ENCODE assay signal across 15 cellular contexts in genomic region chr17:75079023-75079373, GRCh38. TPM values are rescaled to one million over a fixed set of nuclear protein-coding genes. Genes with fewer than 3 reads are reported as not detected.
DNase-seq lines count a peak whose midpoint lies in the region; ATAC-seq, FAIRE-seq and TF ChIP-seq lines count a peak whose summit lies in the region.
"Had no signal": no experiment of that assay in that cellular context is flagged by ENCODE, and none has a peak within 500 bp of the region (broad histone marks: within the 10 kb centered on the region; RNA-seq: fewer than 3 reads in every experiment).

No MANE protein-coding gene starts in this region.

- DNase-seq in right cardiac atrium (peak in 2 of 3 donors; percentile 54 to 61), Right ventricle myocardium superior (no peak), K562 (ENCODE audit: extremely low read depth in 1 of 4, low spot score in 3 of 4) (no peak), foreskin fibroblast (no peak), NCI-H2227 treated with DMSO at 0.1 percent for 48 hours (lab: John Stamatoyannopoulos, UW) (no peak)
- DNase-seq in activated CD4-positive, alpha-beta memory T cell treated with anti-CD3 and anti-CD28 coated beads, Interleukin-2, amount 10 ng/mL, durations not matched to agents 7 days and 5 days = no peak
- DNase-seq: cortex of kidney, NCI-H1092 treated with DMSO at 0.1 percent for 48 hours, NCI-H69, substantia nigra, SW 1271 had no signal

- H3K4me2 ChIP-seq in K562 (ENCODE audit: insufficient read depth, low read length) = no peak overlapping the region

- no peak overlapping the region for H3K27ac Mint-ChIP-seq in activated CD4-positive, alpha-beta memory T cell treated with anti-CD3 and anti-CD28 coated beads, Interleukin-2, amount 10 ng/mL, durations not matched to agents 7 days and 5 days
- H3K27ac Mint-ChIP-seq: activated naive CD4-positive, alpha-beta T cell treated with anti-CD3 and anti-CD28 coated beads, Interleukin-2, amount 50 U/mL, for 72 hours had no signal

- TF ChIP-seq CTCF in K562 (IDR thresholded peaks at IDR 0.05 in 2 of 3, conservative IDR thresholded peaks at IDR 0.05 in 1 of 3; ENCODE audit: insufficient read depth in 2 of 3, low read depth in 1 of 3, low read length in 3 of 3) (0 out of 6 replicates have a peak, but pooled peaks of 1 of the 3 experiments have one; percentile 2), foreskin fibroblast (IDR thresholded peaks at IDR 0.05; ENCODE audit: low read depth, low read length) (no peak)

- H3K27ac ChIP-seq in right cardiac atrium (ENCODE audit: low read length) = peak overlapping the region; percentile 93
- H3K27ac ChIP-seq in K562 (ENCODE audit: extremely low read depth, low read depth, low read length) = no peak overlapping the region
- H3K27ac ChIP-seq in mesodermal cell (ENCODE audit: low read depth, low read length, severe bottlenecking) = peak overlapping the region; percentile 76

- H3K4me3 ChIP-seq in right cardiac atrium (ENCODE audit: low read length) = no peak overlapping the region
- no peak overlapping the region for H3K4me3 ChIP-seq in K562
- no peak overlapping the region for H3K4me3 ChIP-seq in mesodermal cell (ENCODE audit: extremely low read depth, insufficient read depth, low read length, poor library complexity, severe bottlenecking)
- no peak overlapping the region for H3K4me3 ChIP-seq in foreskin fibroblast (ENCODE audit: low read depth in 1 of 2, low read length in 2 of 2)
- H3K4me3 ChIP-seq: lung had no signal

- H3K4me1 Mint-ChIP-seq in activated CD4-positive, alpha-beta memory T cell treated with anti-CD3 and anti-CD28 coated beads, Interleukin-2, amount 10 ng/mL, durations not matched to agents 7 days and 5 days = peaks cover 33% of the 10 kb centered on the region

- no peaks in the 10 kb centered on the region for H3K27me3 Mint-ChIP-seq in activated CD4-positive, alpha-beta memory T cell treated with anti-CD3 and anti-CD28 coated beads, Interleukin-2, amount 10 ng/mL, durations not matched to agents 7 days and 5 days

- FAIRE-seq in K562 (lab: Jason Lieb, UNC) = no peak

- TF ChIP-seq EP300 in K562 (IDR thresholded peaks at IDR 0.05; ENCODE audit: low read length) = no peak

- no TSS peak for BruUV-seq in K562 (replicated peaks; lab: Mats Ljungman, UMichigan)

- CTCF ChIA-PET in K562 (lab: Yijun Ruan, JAX; ENCODE audit: low intra/inter-chr PET ratio) = no interaction called here
- CTCF ChIA-PET in activated CD4-positive, alpha-beta memory T cell treated with anti-CD3 and anti-CD28 coated beads, Interleukin-2, amount 10 ng/mL, durations not matched to agents 7 days and 5 days (lab: Charles Lee) = interaction anchor here (1.2 to 1.6 kb wide), 2 partner anchors 19 to 31 kb away, joined by 4 to 5 read pairs; no protein-coding TSS in a partner anchor

- H4K20me1 ChIP-seq in K562 (replicated peaks; ENCODE audit: control insufficient read depth, insufficient read depth, low read length) = no peaks in the 10 kb centered on the region

- H3K79me2 ChIP-seq in K562 (ENCODE audit: control insufficient read depth, insufficient read depth, low read length) = no peaks in the 10 kb centered on the region

- no peak for TF ChIP-seq RAD21 in K562 (CRISPR knock-in tag; conservative IDR thresholded peaks at IDR 0.05 in 1 of 2, IDR thresholded peaks at IDR 0.05 in 1 of 2)

- no peaks in the 10 kb centered on the region for H3K9me3 Mint-ChIP-seq in activated CD4-positive, alpha-beta memory T cell treated with anti-CD3 and anti-CD28 coated beads, Interleukin-2, amount 10 ng/mL, durations not matched to agents 7 days and 5 days
- H3K9me3 Mint-ChIP-seq: activated naive CD4-positive, alpha-beta T cell treated with anti-CD3 and anti-CD28 coated beads, Interleukin-2, amount 50 U/mL, for 72 hours had no signal

- H3K27me3 ChIP-seq in right cardiac atrium (ENCODE audit: control insufficient read depth, insufficient read depth) = no peaks in the 10 kb centered on the region
- no peaks in the 10 kb centered on the region for H3K27me3 ChIP-seq in K562 (ENCODE audit: control insufficient read depth in 2 of 2, insufficient read depth in 2 of 2, low read length in 2 of 2)

- intact Hi-C loops in right cardiac atrium (cut with DNase I) = no loop called here
- intact Hi-C loops in Right ventricle myocardium superior (cut with DNase I) = no loop called here
- intact Hi-C loops in K562 (cut with micrococcal nuclease) = no loop called here

- H3K36me3 ChIP-seq in K562 (ENCODE audit: control insufficient read depth, insufficient read depth, low read length) (no peaks in the 10 kb centered on the region), mesodermal cell (ENCODE audit: control insufficient read depth, insufficient read depth, low read length) (no peaks in the 10 kb centered on the region)

- TF ChIP-seq POLR2A in K562 (conservative IDR thresholded peaks at IDR 0.05) = no peak

- H3K9ac ChIP-seq in K562 (ENCODE audit: insufficient read depth in 1 of 2, low read depth in 2 of 2, low read length in 2 of 2) = peak overlapping the region in 1 of 2 experiments; percentile 36; a peak in 1 of 4 replicates

- POLR2A ChIA-PET in K562 (lab: Yijun Ruan, JAX) = interaction anchor here (0.5 to 1.9 kb wide), 6 partner anchors 9 to 75 kb away, joined by 3 to 7 read pairs (median 4); partner anchors contain the start of genes JPT1 and SLC16A5
- POLR2A ChIA-PET in activated CD4-positive, alpha-beta memory T cell treated with anti-CD3 and anti-CD28 coated beads, Interleukin-2, amount 10 ng/mL, durations not matched to agents 7 days and 5 days (lab: Charles Lee) = interaction anchor here (1.2 to 2.9 kb wide), 3 partner anchors 9 to 183 kb away, joined by 3 to 16 read pairs (median 3); partner anchors contain the start of genes ATP5PD, KCTD2 and SLC16A5

- in situ Hi-C loops in K562 (cut with MboI) = no loop called here

- ATAC-seq in right cardiac atrium (no peak), Right ventricle myocardium superior (ENCODE audit: poor library complexity) (no peak), K562 (no peak), HG02973 (IDR thresholded peaks at IDR 0.05; ENCODE audit: unreplicated experiment) (no peak)

- H3K36me3 Mint-ChIP-seq in activated CD4-positive, alpha-beta memory T cell treated with anti-CD3 and anti-CD28 coated beads, Interleukin-2, amount 10 ng/mL, durations not matched to agents 7 days and 5 days (ENCODE audit: low read depth) = no peaks in the 10 kb centered on the region
- H3K36me3 Mint-ChIP-seq: activated naive CD4-positive, alpha-beta T cell treated with anti-CD3 and anti-CD28 coated beads, Interleukin-2, amount 50 U/mL, for 72 hours had no signal

- H3K4me3 Mint-ChIP-seq in activated CD4-positive, alpha-beta memory T cell treated with anti-CD3 and anti-CD28 coated beads, Interleukin-2, amount 10 ng/mL, durations not matched to agents 7 days and 5 days = no peak overlapping the region

- no peaks in the 10 kb centered on the region for H3K9me1 ChIP-seq in K562 (ENCODE audit: control insufficient read depth, insufficient read depth, low read length)

- 57% methylated on average over 8 of the region's 8 CpGs for WGBS in right cardiac atrium
- WGBS in K562 (ENCODE audit: insufficient coverage, low coverage, missing lambda C conversion rate) = 70% methylated on average over 8 of the region's 8 CpGs
- WGBS in mesodermal cell (ENCODE audit: insufficient coverage in 2 of 2), 2 experiments = 85 to 86% methylated on average over 7 of the region's 8 CpGs

- peak overlapping the region; percentile 3; the same call in 1 of the 2 replicates for H2AFZ ChIP-seq in K562 (ENCODE audit: low read depth, low read length)

- no peaks in the 10 kb centered on the region for H3K9me3 ChIP-seq in right cardiac atrium (ENCODE audit: control insufficient read depth, low read length)
- H3K9me3 ChIP-seq in K562 (replicated peaks; ENCODE audit: control insufficient read depth, insufficient read depth, low read depth, low read length) = no peaks in the 10 kb centered on the region
- no peaks in the 10 kb centered on the region for H3K9me3 ChIP-seq in mesodermal cell (ENCODE audit: control insufficient read depth, low read length)

- H3K4me1 ChIP-seq in right cardiac atrium (ENCODE audit: control insufficient read depth, insufficient read depth, low read length) = peaks cover 5% of the 10 kb centered on the region
- peaks cover 19 to 35% of the 10 kb centered on the region in 2 experiments for H3K4me1 ChIP-seq in K562 (replicated peaks in 1 of 2; ENCODE audit: control insufficient read depth in 2 of 2, insufficient read depth in 2 of 2, low read length in 2 of 2)
- peaks cover 24% of the 10 kb centered on the region for H3K4me1 ChIP-seq in mesodermal cell (ENCODE audit: control insufficient read depth, insufficient read depth, low read length, poor library complexity, severe bottlenecking)

RNA-seq across cellular contexts. Expression of gene SLC16A5, which starts 8.8 kb away (rescaled TPM):
- total RNA-seq in right cardiac atrium = 10 to 100 TPM; 12.7 to 21.6 (median 18.5) TPM
- polyA plus RNA-seq in right cardiac atrium = 12.7 TPM
- total RNA-seq in Right ventricle myocardium superior = 6.5 TPM
- total RNA-seq in K562 (2011; cell fraction: chromatin; rRNA removed; ENCODE audit: low replicate concordance) = 3.1 and 9.9 TPM in 2 replicates
- 6.2 and 7.8 TPM in 2 replicates for total RNA-seq in K562 (2011; cell fraction: nucleolus; rRNA removed)
- total RNA-seq in K562 (2011; cell fraction: nucleoplasm; rRNA removed) = 3.5 and 5.4 TPM in 2 replicates
- total RNA-seq in K562 (2014; rRNA removed) = 0.65 and 1.1 TPM in 2 replicates
- total RNA-seq in K562 (2014; rRNA removed; fragmentation: Illumina TruSeq; extraction: Trizol) = 0.64 and 0.65 TPM in 2 replicates
- 0.33 and 0.75 TPM in 2 replicates for total RNA-seq in K562 (2015; rRNA removed; fragmentation: Illumina TruSeq; extraction: Trizol)
- total RNA-seq in K562 (2021) = 2.6 and 3.1 TPM in 2 replicates
- polyA plus RNA-seq in K562 (2011; rRNA removed) = 1.2 and 1.8 TPM in 2 replicates
- 2.0 and 4.5 TPM in 2 replicates for polyA plus RNA-seq in K562 (2011; cell fraction: cytosol; rRNA removed)
- polyA plus RNA-seq in K562 (2011; cell fraction: nucleus; rRNA removed) = 8.3 and 12.8 TPM in 2 replicates
- 1.1 and 4.0 TPM in 2 replicates for polyA plus RNA-seq in K562 (2012)
- 0.91 and 1.8 TPM in 2 replicates for polyA plus RNA-seq in K562 (2014; fragmentation: Illumina TruSeq; extraction: Trizol)
- polyA plus RNA-seq in K562 (2014; fragmentation: Nextera tagmentation; extraction: Ambion mirVana) = under 1 TPM; 0.06 to 0.11 TPM
- 1.8 and 2.4 TPM in 2 replicates for polyA plus RNA-seq in K562 (2014; rRNA removed)
- polyA minus RNA-seq in K562 (2011; rRNA and poly(A)+ RNA removed) = 0.63 and 0.88 TPM in 2 replicates
- polyA minus RNA-seq in K562 (2011; cell fraction: cytosol; rRNA and poly(A)+ RNA removed) = 2.2 and 2.7 TPM in 2 replicates
- polyA minus RNA-seq in K562 (2011; cell fraction: nucleus; rRNA and poly(A)+ RNA removed) = 2.2 and 2.4 TPM in 2 replicates
- 20.1 TPM for polyA plus RNA-seq in mesodermal cell (2013, experiment 1 of 2)
- 19.1 TPM for polyA plus RNA-seq in mesodermal cell (2013, experiment 2 of 2)
- 10 to 100 TPM; 10.4 TPM for total RNA-seq in activated CD4-positive, alpha-beta memory T cell treated with anti-CD3 and anti-CD28 coated beads, Interleukin-2, amount 10 ng/mL, durations not matched to agents 7 days and 5 days

RNA-seq across cellular contexts. Expression of gene ARMC7, which starts 30.8 kb away (rescaled TPM):
- total RNA-seq in right cardiac atrium (10 to 100 TPM in 1 of 4 donors, 1 to 10 TPM in 3; 9.4 to 10.9 (median 9.6) TPM), Right ventricle myocardium superior (5.3 TPM), K562 (2014; rRNA removed) (5.9 and 10.2 TPM in 2 replicates), K562 (2014; rRNA removed; fragmentation: Illumina TruSeq; extraction: Trizol) (4.1 and 5.1 TPM in 2 replicates), K562 (2015; rRNA removed; fragmentation: Illumina TruSeq; extraction: Trizol) (9.5 and 10.1 TPM in 2 replicates), K562 (2021) (15.2 TPM in 2 replicates)
- polyA plus RNA-seq in right cardiac atrium (7.7 TPM), K562 (2011; rRNA removed) (3.9 and 8.0 TPM in 2 replicates), K562 (2014; fragmentation: Illumina TruSeq; extraction: Trizol) (8.7 and 12.7 TPM in 2 replicates), K562 (2014; fragmentation: Nextera tagmentation; extraction: Ambion mirVana) (1 to 10 TPM; 1.4 to 2.8 TPM), K562 (2014; rRNA removed) (5.9 and 8.9 TPM in 2 replicates)
- total RNA-seq in K562 (2011; cell fraction: chromatin; rRNA removed; ENCODE audit: low replicate concordance) = 16.9 and 36.5 TPM in 2 replicates
- total RNA-seq in K562 (2011; cell fraction: nucleolus; rRNA removed) = 20.5 and 25.8 TPM in 2 replicates
- total RNA-seq in K562 (2011; cell fraction: nucleoplasm; rRNA removed) = 16.9 and 19.5 TPM in 2 replicates
- 9.1 and 13.1 TPM in 2 replicates for polyA plus RNA-seq in K562 (2011; cell fraction: cytosol; rRNA removed)
- polyA plus RNA-seq in K562 (2011; cell fraction: nucleus; rRNA removed) = 8.4 and 8.7 TPM in 2 replicates
- polyA plus RNA-seq in K562 (2012) = 15.4 and 16.8 TPM in 2 replicates
- polyA minus RNA-seq in K562 (2011; rRNA and poly(A)+ RNA removed) = 8.0 and 8.3 TPM in 2 replicates
- 8.3 and 9.9 TPM in 2 replicates for polyA minus RNA-seq in K562 (2011; cell fraction: cytosol; rRNA and poly(A)+ RNA removed)
- polyA minus RNA-seq in K562 (2011; cell fraction: nucleus; rRNA and poly(A)+ RNA removed) = 6.9 and 11.7 TPM in 2 replicates
- polyA plus RNA-seq in mesodermal cell (2013, experiment 1 of 2) = 10.1 TPM
- 10.2 TPM for polyA plus RNA-seq in mesodermal cell (2013, experiment 2 of 2)
- total RNA-seq in activated CD4-positive, alpha-beta memory T cell treated with anti-CD3 and anti-CD28 coated beads, Interleukin-2, amount 10 ng/mL, durations not matched to agents 7 days and 5 days = 10 to 100 TPM; 17.1 to 17.9 TPM

RNA-seq across cellular contexts. Expression of gene KCTD2, which starts 32.0 kb away (rescaled TPM):
- total RNA-seq in right cardiac atrium (10 to 100 TPM; 22.3 to 27.5 (median 23.1) TPM), Right ventricle myocardium superior (23.8 TPM), K562 (2014; rRNA removed) (11.2 and 15.3 TPM in 2 replicates), K562 (2014; rRNA removed; fragmentation: Illumina TruSeq; extraction: Trizol) (13.5 and 13.8 TPM in 2 replicates), K562 (2015; rRNA removed; fragmentation: Illumina TruSeq; extraction: Trizol) (15.9 and 16.4 TPM in 2 replicates), K562 (2021) (18.1 and 20.2 TPM in 2 replicates)
- polyA plus RNA-seq in right cardiac atrium (22.8 TPM), K562 (2011; rRNA removed) (32.5 and 32.9 TPM in 2 replicates), K562 (2014; fragmentation: Illumina TruSeq; extraction: Trizol) (22.3 and 22.9 TPM in 2 replicates), K562 (2014; fragmentation: Nextera tagmentation; extraction: Ambion mirVana) (1 to 10 TPM; 1.7 to 2.3 TPM), K562 (2014; rRNA removed) (15.8 and 16.0 TPM in 2 replicates)
- total RNA-seq in K562 (2011; cell fraction: chromatin; rRNA removed; ENCODE audit: low replicate concordance) = 19.7 and 30.0 TPM in 2 replicates
- total RNA-seq in K562 (2011; cell fraction: nucleolus; rRNA removed) = 16.8 and 17.0 TPM in 2 replicates
- 19.6 and 20.1 TPM in 2 replicates for total RNA-seq in K562 (2011; cell fraction: nucleoplasm; rRNA removed)
- polyA plus RNA-seq in K562 (2011; cell fraction: cytosol; rRNA removed) = 25.1 and 26.6 TPM in 2 replicates
- 21.0 and 22.5 TPM in 2 replicates for polyA plus RNA-seq in K562 (2011; cell fraction: nucleus; rRNA removed)
- polyA plus RNA-seq in K562 (2012) = 14.4 and 17.7 TPM in 2 replicates
- polyA minus RNA-seq in K562 (2011; rRNA and poly(A)+ RNA removed) = 19.9 and 22.9 TPM in 2 replicates
- polyA minus RNA-seq in K562 (2011; cell fraction: cytosol; rRNA and poly(A)+ RNA removed) = 13.4 and 13.6 TPM in 2 replicates
- 4.6 and 5.8 TPM in 2 replicates for polyA minus RNA-seq in K562 (2011; cell fraction: nucleus; rRNA and poly(A)+ RNA removed)
- 22.7 TPM for polyA plus RNA-seq in mesodermal cell (2013, experiment 1 of 2)
- 19.3 TPM for polyA plus RNA-seq in mesodermal cell (2013, experiment 2 of 2)
- 10 to 100 TPM; 24.2 to 24.9 TPM for total RNA-seq in activated CD4-positive, alpha-beta memory T cell treated with anti-CD3 and anti-CD28 coated beads, Interleukin-2, amount 10 ng/mL, durations not matched to agents 7 days and 5 days

RNA-seq across cellular contexts. Expression of gene ATP5PD, which starts 32.2 kb away (rescaled TPM):
- 100 to 1,000 TPM; 702 to 831 (median 748) TPM for total RNA-seq in right cardiac atrium
- 2,009 TPM for polyA plus RNA-seq in right cardiac atrium
- 832 TPM for total RNA-seq in Right ventricle myocardium superior
- 64.6 and 79.5 TPM in 2 replicates for total RNA-seq in K562 (2011; cell fraction: chromatin; rRNA removed; ENCODE audit: low replicate concordance)
- total RNA-seq in K562 (2011; cell fraction: nucleolus; rRNA removed) = 65.9 and 72.6 TPM in 2 replicates
- total RNA-seq in K562 (2011; cell fraction: nucleoplasm; rRNA removed) = 81.0 and 96.9 TPM in 2 replicates
- total RNA-seq in K562 (2014; rRNA removed) = 274 and 295 TPM in 2 replicates
- total RNA-seq in K562 (2014; rRNA removed; fragmentation: Illumina TruSeq; extraction: Trizol) = 600 and 662 TPM in 2 replicates
- total RNA-seq in K562 (2015; rRNA removed; fragmentation: Illumina TruSeq; extraction: Trizol) = 432 TPM in 2 replicates
- total RNA-seq in K562 (2021) = 300 and 341 TPM in 2 replicates
- polyA plus RNA-seq in K562 (2011; rRNA removed) = 248 and 271 TPM in 2 replicates
- 220 and 388 TPM in 2 replicates for polyA plus RNA-seq in K562 (2011; cell fraction: cytosol; rRNA removed)
- polyA plus RNA-seq in K562 (2011; cell fraction: nucleus; rRNA removed) = 118 and 154 TPM in 2 replicates
- 552 and 708 TPM in 2 replicates for polyA plus RNA-seq in K562 (2012)
- 452 and 457 TPM in 2 replicates for polyA plus RNA-seq in K562 (2014; fragmentation: Illumina TruSeq; extraction: Trizol)
- 100 to 1,000 TPM; 786 to 828 TPM for polyA plus RNA-seq in K562 (2014; fragmentation: Nextera tagmentation; extraction: Ambion mirVana)
- polyA plus RNA-seq in K562 (2014; rRNA removed) = 339 and 381 TPM in 2 replicates
- polyA minus RNA-seq in K562 (2011; rRNA and poly(A)+ RNA removed) = 307 and 324 TPM in 2 replicates
- polyA minus RNA-seq in K562 (2011; cell fraction: cytosol; rRNA and poly(A)+ RNA removed) = 119 and 125 TPM in 2 replicates
- 21.9 and 60.2 TPM in 2 replicates for polyA minus RNA-seq in K562 (2011; cell fraction: nucleus; rRNA and poly(A)+ RNA removed)
- 183 TPM for polyA plus RNA-seq in mesodermal cell (2013, experiment 1 of 2)
- polyA plus RNA-seq in mesodermal cell (2013, experiment 2 of 2) = 197 TPM
- total RNA-seq in activated CD4-positive, alpha-beta memory T cell treated with anti-CD3 and anti-CD28 coated beads, Interleukin-2, amount 10 ng/mL, durations not matched to agents 7 days and 5 days = 100 to 1,000 TPM; 242 TPM

RNA-seq across cellular contexts. Expression of gene NT5C, which starts 52.5 kb away (rescaled TPM):
- total RNA-seq in right cardiac atrium (10 to 100 TPM; 29.1 to 35.9 (median 33.3) TPM), Right ventricle myocardium superior (24.6 TPM), K562 (2014; rRNA removed) (150 and 205 TPM in 2 replicates), K562 (2014; rRNA removed; fragmentation: Illumina TruSeq; extraction: Trizol) (21.5 and 31.6 TPM in 2 replicates), K562 (2015; rRNA removed; fragmentation: Illumina TruSeq; extraction: Trizol) (55.3 and 56.6 TPM in 2 replicates), K562 (2021) (94.3 and 95.0 TPM in 2 replicates)
- polyA plus RNA-seq in right cardiac atrium (37.5 TPM), K562 (2011; rRNA removed) (45.0 and 55.6 TPM in 2 replicates), K562 (2014; fragmentation: Illumina TruSeq; extraction: Trizol) (31.0 and 40.2 TPM in 2 replicates), K562 (2014; fragmentation: Nextera tagmentation; extraction: Ambion mirVana) (1 to 10 TPM; 2.9 to 5.0 TPM), K562 (2014; rRNA removed) (167 and 175 TPM in 2 replicates)
- 23.9 and 63.5 TPM in 2 replicates for total RNA-seq in K562 (2011; cell fraction: chromatin; rRNA removed; ENCODE audit: low replicate concordance)
- 83.5 and 103 TPM in 2 replicates for total RNA-seq in K562 (2011; cell fraction: nucleolus; rRNA removed)
- total RNA-seq in K562 (2011; cell fraction: nucleoplasm; rRNA removed) = 34.3 and 56.2 TPM in 2 replicates
- polyA plus RNA-seq in K562 (2011; cell fraction: cytosol; rRNA removed) = 71.8 and 135 TPM in 2 replicates
- 170 and 227 TPM in 2 replicates for polyA plus RNA-seq in K562 (2011; cell fraction: nucleus; rRNA removed)
- 54.2 and 75.4 TPM in 2 replicates for polyA plus RNA-seq in K562 (2012)
- 6.2 and 7.8 TPM in 2 replicates for polyA minus RNA-seq in K562 (2011; rRNA and poly(A)+ RNA removed)
- 10.3 and 17.4 TPM in 2 replicates for polyA minus RNA-seq in K562 (2011; cell fraction: cytosol; rRNA and poly(A)+ RNA removed)
- 41.6 and 46.9 TPM in 2 replicates for polyA minus RNA-seq in K562 (2011; cell fraction: nucleus; rRNA and poly(A)+ RNA removed)
- polyA plus RNA-seq in mesodermal cell (2013, experiment 1 of 2) = 51.3 TPM
- polyA plus RNA-seq in mesodermal cell (2013, experiment 2 of 2) = 43.2 TPM
- 10 to 100 TPM; 68.2 to 69.4 TPM for total RNA-seq in activated CD4-positive, alpha-beta memory T cell treated with anti-CD3 and anti-CD28 coated beads, Interleukin-2, amount 10 ng/mL, durations not matched to agents 7 days and 5 days

Comparison
In these comparisons a context has a peak if more than half of its experiments do, and no peak if none do; other contexts are left out.
1. DNase-seq: peak in right cardiac atrium (2 of 3); none in Right ventricle myocardium superior (single experiment), K562 (0 of 4), foreskin fibroblast (0 of 2), NCI-H2227 treated with DMSO at 0.1 percent for 48 hours (single experiment) and activated CD4-positive, alpha-beta memory T cell treated with anti-CD3 and anti-CD28 coated beads, Interleukin-2, amount 10 ng/mL, durations not matched to agents 7 days and 5 days (single experiment).